ENCODE assay signal across 8 cellular contexts in genomic region chr2:240567872-240568677, GRCh38. TPM values are rescaled to one million over a fixed set of nuclear protein-coding genes. Genes with fewer than 3 reads are reported as not detected.
DNase-seq lines count a peak whose midpoint lies in the region; ATAC-seq, FAIRE-seq and TF ChIP-seq lines count a peak whose summit lies in the region.

TSS of gene RNPEPL1 (plus strand) at chr2:240568484. CDS start at chr2:240568587, 103 bp downstream.

- ATAC-seq in HG03280 (IDR thresholded peaks at IDR 0.05; ENCODE audit: unreplicated experiment), result peak; percentile 38
- peak; percentile 19 for ATAC-seq in activated naive CD8-positive, alpha-beta T cell treated with anti-CD3 and anti-CD28 coated beads, Interleukin-2, amount 10 ng/mL, durations not matched to agents 7 days and 5 days (ENCODE audit: low read depth)
- peak; percentile 9 to 39 (median 22) for ATAC-seq in pancreas

- peak within 1 kb of the TSS; percentile 56 for H3K4me3 ChIP-seq in cardiac muscle cell
- peak within 1 kb of the TSS; percentile 67 to 91 (median 82) for H3K4me3 ChIP-seq in pancreas

- POLR2A ChIA-PET in RWPE1 (lab: Yijun Ruan, JAX; ENCODE audit: low non-redundant PET), result no interaction called here
- POLR2A ChIA-PET in activated naive CD8-positive, alpha-beta T cell treated with anti-CD3 and anti-CD28 coated beads, Interleukin-2, amount 10 ng/mL, durations not matched to agents 7 days and 5 days (lab: Charles Lee), result interaction anchor here (0.6 to 7.5 kb wide), 7 partner anchors 7 to 54 kb away, joined by 4 to 178 read pairs (median 6); partner anchors contain the start of genes CAPN10 and DUSP28

- no peak for FAIRE-seq in pancreas (lab: Jason Lieb, UNC)

- TF ChIP-seq CTCF in RWPE1 (conservative IDR thresholded peaks at IDR 0.05; ENCODE audit: low read depth), result peak; percentile 32; the same call in 1 of the 2 replicates
- no peak for TF ChIP-seq CTCF in cardiac muscle cell (IDR thresholded peaks at IDR 0.05; ENCODE audit: low read depth, low read length)
- TF ChIP-seq CTCF in pancreas (IDR thresholded peaks at IDR 0.05), result no peak

- H3K27ac ChIP-seq in RWPE1 (peak within 1 kb of the TSS; percentile 98), cardiac muscle cell (no peak within 1 kb of the TSS), pancreas (peak within 1 kb of the TSS; percentile 85 to 95 (median 88))

- intact Hi-C loops in pancreas (cut with DNase I), result no loop called here

- H3K4me1 Mint-ChIP-seq in activated naive CD8-positive, alpha-beta T cell treated with anti-CD3 and anti-CD28 coated beads, Interleukin-2, amount 10 ng/mL, durations not matched to agents 7 days and 5 days, result peaks cover 43% of the 10 kb centered on the region

- H3K36me3 ChIP-seq in cardiac muscle cell, result no peaks in the 10 kb centered on the region
- no peaks in the 10 kb centered on the region for H3K36me3 ChIP-seq in pancreas

- peak within 1 kb of the TSS; percentile 96 for H3K4me3 Mint-ChIP-seq in activated naive CD8-positive, alpha-beta T cell treated with anti-CD3 and anti-CD28 coated beads, Interleukin-2, amount 10 ng/mL, durations not matched to agents 7 days and 5 days

- DNase-seq in activated T-cell treated with anti-CD3 and anti-CD28 coated beads for 1 hour (ENCODE audit: low read depth) (peak; percentile 48), activated T-cell treated with anti-CD3 and anti-CD28 coated beads for 4 hours (no peak), RWPE1 (ENCODE audit: low spot score) (no peak), cardiac muscle cell (ENCODE audit: low read depth in 1 of 2, low spot score in 1 of 2) (peak in 1 of 2 donors; percentile 72), pancreas (peak in 4 of 6 donors; percentile 40 to 84 (median 76)), amniotic stem cell (lab: John Stamatoyannopoulos, UW) (no peak)
- DNase-seq in activated naive CD8-positive, alpha-beta T cell treated with anti-CD3 and anti-CD28 coated beads, Interleukin-2, amount 10 ng/mL, durations not matched to agents 7 days and 5 days, result peak; percentile 81

- H3K27me3 Mint-ChIP-seq in activated naive CD8-positive, alpha-beta T cell treated with anti-CD3 and anti-CD28 coated beads, Interleukin-2, amount 10 ng/mL, durations not matched to agents 7 days and 5 days, result no peaks in the 10 kb centered on the region

- WGBS in pancreas, 2 donors, result 1 to 3% methylated on average over 64 to 106 of the region's 106 CpGs

- H3K9me3 Mint-ChIP-seq in activated naive CD8-positive, alpha-beta T cell treated with anti-CD3 and anti-CD28 coated beads, Interleukin-2, amount 10 ng/mL, durations not matched to agents 7 days and 5 days, result no peaks in the 10 kb centered on the region

- peak within 1 kb of the TSS; percentile 96 for H3K27ac Mint-ChIP-seq in activated naive CD8-positive, alpha-beta T cell treated with anti-CD3 and anti-CD28 coated beads, Interleukin-2, amount 10 ng/mL, durations not matched to agents 7 days and 5 days

- H3K27me3 ChIP-seq in cardiac muscle cell (no peaks in the 10 kb centered on the region), pancreas (no peaks in the 10 kb centered on the region)

- peaks cover 19% of the 10 kb centered on the region for H3K36me3 Mint-ChIP-seq in activated naive CD8-positive, alpha-beta T cell treated with anti-CD3 and anti-CD28 coated beads, Interleukin-2, amount 10 ng/mL, durations not matched to agents 7 days and 5 days

- H3K9me3 ChIP-seq in cardiac muscle cell (ENCODE audit: low read depth) (no peaks in the 10 kb centered on the region), pancreas (no peaks in the 10 kb centered on the region)

- peaks cover 20% of the 10 kb centered on the region for H3K4me1 ChIP-seq in cardiac muscle cell (ENCODE audit: low read depth)
- peaks cover 15 to 36% (median 31%) of the 10 kb centered on the region in 3 donors for H3K4me1 ChIP-seq in pancreas

- CTCF ChIA-PET in RWPE1 (lab: Yijun Ruan, JAX), result interaction anchor here (0.7 to 1.1 kb wide), 2 partner anchors 12 to 226 kb away, joined by 3 to 7 read pairs; no protein-coding TSS in a partner anchor

RNA-seq across cellular contexts. Expression of gene RNPEPL1, which starts in this region (rescaled TPM):
- 100 to 1,000 TPM; 124 TPM for total RNA-seq in activated naive CD8-positive, alpha-beta T cell treated with anti-CD3 and anti-CD28 coated beads, Interleukin-2, amount 10 ng/mL, durations not matched to agents 7 days and 5 days
- total RNA-seq in cardiac muscle cell (43.5 and 49.0 TPM in 2 replicates), pancreas (10 to 100 TPM; 37.1 to 48.5 (median 39.6) TPM)
- polyA plus RNA-seq in cardiac muscle cell (59.7 and 61.2 TPM in 2 replicates), pancreas (100 to 1,000 TPM in 1 of 2 donors, 10 to 100 TPM in 1; 80.3 to 195 TPM)

Comparison
In these comparisons a context has a peak if more than half of its experiments do, and no peak if none do; other contexts are left out.
1. DNase-seq: peak in activated T-cell treated with anti-CD3 and anti-CD28 coated beads for 1 hour (single experiment), activated naive CD8-positive, alpha-beta T cell treated with anti-CD3 and anti-CD28 coated beads, Interleukin-2, amount 10 ng/mL, durations not matched to agents 7 days and 5 days (single experiment) and pancreas (4 of 6); none in activated T-cell treated with anti-CD3 and anti-CD28 coated beads for 4 hours (single experiment), RWPE1 (single experiment) and amniotic stem cell (single experiment).
2. Peak in every context shown above with its lines, with median percentiles within 50 percentile points of each other: ATAC-seq.